1 cellular context compared by ENCODE assay signal in the genomic region with DNA sequence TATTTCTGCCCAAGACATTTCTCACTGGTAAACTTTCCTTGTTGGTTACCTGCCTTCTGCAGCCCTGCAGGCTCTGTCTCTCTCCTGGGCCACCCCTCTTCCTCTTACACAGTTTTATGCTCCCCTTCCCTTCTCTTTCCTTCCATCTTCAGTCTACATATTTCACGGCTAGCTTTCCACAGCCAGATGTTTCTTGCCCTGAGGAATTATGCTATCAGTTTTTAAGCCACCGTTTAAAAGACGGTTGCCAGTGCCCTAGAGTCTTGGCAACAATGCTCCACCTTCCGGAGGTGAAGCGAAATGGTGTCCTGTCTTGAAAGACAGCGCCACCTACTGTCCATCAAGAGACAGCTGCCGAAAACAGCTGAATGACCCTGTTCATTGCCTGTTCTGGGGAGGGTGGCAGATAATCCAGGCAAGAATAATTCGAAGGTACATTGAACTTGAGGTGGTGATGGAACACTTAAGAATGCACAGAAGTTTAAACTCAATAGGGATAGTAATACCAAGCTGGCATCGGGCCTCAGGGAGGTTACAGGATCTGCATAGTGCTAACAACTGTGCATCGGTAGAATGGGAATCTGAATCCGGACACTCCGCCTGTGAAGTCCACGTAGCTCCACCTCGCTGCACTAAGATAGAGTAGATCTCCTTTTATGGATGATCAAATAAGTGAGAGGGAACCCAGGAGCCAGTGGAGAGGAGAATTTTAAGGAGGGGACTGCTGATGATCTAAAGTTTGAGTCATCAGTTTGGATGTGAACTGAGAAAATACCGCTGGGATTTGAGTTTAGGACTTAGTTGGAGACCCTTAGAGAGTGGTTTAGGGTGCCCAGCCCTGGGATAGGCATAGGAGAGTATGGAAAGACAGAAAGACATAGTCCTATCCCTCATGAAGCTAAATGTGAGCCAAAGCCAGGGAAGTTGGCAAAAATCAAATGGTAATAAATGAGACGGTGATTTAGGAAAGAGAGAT.
TF ChIP-seq lines count a peak whose summit lies in the region.

No MANE protein-coding gene starts in this region.

TF ChIP-seq in HepG2, 621 proteins besides CTCF, POLR2A, EP300 and RAD21 (continued from another document and continues in another):
- TF ChIP-seq, protein P1, sequence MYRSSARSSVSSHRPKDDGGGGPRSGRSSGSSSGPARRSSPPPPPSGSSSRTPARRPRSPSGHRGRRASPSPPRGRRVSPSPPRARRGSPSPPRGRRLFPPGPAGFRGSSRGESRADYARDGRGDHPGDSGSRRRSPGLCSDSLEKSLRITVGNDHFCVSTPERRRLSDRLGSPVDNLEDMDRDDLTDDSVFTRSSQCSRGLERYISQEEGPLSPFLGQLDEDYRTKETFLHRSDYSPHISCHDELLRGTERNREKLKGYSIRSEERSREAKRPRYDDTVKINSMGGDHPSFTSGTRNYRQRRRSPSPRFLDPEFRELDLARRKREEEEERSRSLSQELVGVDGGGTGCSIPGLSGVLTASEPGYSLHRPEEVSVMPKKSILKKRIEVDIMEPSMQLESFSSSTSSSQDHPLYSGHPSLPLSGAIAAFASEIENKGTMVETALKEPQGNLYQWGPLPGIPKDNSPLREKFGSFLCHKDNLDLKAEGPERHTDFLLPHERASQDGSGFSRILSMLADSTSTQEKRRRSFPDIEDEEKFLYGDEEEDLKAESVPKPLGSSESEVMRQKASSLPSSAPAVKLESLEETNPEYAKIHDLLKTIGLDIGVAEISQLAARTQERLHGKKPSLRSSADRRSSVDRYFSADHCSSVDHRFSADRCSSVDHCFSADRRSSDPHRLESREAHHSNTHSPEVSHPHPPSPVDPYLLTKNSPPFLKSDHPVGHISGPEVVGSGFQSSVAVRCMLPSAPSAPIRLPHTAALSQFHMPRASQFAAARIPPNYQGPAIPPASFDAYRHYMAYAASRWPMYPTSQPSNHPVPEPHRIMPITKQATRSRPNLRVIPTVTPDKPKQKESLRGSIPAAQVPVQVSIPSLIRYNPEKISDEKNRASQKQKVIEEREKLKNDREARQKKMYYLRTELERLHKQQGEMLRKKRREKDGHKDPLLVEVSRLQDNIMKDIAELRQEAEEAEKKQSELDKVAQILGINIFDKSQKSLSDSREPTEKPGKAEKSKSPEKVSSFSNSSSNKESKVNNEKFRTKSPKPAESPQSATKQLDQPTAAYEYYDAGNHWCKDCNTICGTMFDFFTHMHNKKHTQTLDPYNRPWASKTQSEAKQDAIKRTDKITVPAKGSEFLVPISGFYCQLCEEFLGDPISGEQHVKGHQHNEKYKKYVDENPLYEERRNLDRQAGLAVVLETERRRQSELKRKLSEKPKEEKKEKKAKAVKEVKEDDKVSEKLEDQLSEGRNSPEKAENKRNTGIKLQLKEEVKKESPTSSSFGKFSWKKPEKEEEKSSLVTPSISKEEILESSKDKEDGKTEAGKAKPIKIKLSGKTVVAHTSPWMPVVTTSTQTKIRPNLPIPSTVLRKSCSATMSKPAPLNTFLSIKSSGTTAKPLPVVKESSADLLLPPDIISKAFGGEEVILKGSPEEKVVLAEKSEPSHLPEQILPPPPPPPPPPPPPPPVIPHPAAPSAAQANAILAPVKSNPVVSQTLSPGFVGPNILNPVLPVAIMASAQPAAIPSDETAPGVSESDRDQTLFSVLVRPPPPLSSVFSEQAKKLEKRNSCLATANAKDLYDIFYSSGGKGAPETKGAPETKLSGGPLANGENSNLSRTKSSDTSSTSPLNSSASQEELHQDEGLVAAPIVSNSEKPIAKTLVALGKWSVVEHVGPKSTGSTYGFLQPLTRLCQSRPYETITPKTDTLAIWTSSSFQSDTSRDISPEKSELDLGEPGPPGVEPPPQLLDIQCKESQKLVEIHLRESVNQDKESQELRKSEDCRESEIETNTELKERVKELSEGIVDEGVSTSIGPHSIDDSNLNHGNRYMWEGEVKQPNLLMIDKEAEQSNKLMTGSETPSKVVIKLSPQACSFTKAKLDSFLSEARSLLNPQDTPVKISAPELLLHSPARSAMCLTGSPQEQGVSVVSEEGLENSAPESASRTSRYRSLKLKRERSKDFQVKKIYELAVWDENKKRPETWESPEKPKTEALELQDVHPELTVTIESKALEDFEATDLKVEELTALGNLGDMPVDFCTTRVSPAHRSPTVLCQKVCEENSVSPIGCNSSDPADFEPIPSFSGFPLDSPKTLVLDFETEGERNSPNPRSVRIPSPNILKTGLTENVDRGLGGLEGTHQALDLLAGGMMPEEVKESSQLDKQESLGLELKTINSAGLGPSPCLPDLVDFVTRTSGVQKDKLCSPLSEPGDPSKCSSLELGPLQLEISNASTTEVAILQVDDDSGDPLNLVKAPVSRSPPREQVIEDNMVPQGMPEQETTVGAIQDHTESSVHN (CRISPR knock-in tag; IDR thresholded peaks at IDR 0.05): no peak
- TF ChIP-seq, protein P2, sequence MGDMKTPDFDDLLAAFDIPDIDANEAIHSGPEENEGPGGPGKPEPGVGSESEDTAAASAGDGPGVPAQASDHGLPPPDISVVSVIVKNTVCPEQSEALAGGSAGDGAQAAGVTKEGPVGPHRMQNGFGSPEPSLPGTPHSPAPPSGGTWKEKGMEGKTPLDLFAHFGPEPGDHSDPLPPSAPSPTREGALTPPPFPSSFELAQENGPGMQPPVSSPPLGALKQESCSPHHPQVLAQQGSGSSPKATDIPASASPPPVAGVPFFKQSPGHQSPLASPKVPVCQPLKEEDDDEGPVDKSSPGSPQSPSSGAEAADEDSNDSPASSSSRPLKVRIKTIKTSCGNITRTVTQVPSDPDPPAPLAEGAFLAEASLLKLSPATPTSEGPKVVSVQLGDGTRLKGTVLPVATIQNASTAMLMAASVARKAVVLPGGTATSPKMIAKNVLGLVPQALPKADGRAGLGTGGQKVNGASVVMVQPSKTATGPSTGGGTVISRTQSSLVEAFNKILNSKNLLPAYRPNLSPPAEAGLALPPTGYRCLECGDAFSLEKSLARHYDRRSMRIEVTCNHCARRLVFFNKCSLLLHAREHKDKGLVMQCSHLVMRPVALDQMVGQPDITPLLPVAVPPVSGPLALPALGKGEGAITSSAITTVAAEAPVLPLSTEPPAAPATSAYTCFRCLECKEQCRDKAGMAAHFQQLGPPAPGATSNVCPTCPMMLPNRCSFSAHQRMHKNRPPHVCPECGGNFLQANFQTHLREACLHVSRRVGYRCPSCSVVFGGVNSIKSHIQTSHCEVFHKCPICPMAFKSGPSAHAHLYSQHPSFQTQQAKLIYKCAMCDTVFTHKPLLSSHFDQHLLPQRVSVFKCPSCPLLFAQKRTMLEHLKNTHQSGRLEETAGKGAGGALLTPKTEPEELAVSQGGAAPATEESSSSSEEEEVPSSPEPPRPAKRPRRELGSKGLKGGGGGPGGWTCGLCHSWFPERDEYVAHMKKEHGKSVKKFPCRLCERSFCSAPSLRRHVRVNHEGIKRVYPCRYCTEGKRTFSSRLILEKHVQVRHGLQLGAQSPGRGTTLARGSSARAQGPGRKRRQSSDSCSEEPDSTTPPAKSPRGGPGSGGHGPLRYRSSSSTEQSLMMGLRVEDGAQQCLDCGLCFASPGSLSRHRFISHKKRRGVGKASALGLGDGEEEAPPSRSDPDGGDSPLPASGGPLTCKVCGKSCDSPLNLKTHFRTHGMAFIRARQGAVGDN (CRISPR knock-in tag; IDR thresholded peaks at IDR 0.05): no peak
- TF ChIP-seq CBX5 (CRISPR knock-in tag; IDR thresholded peaks at IDR 0.05; ENCODE audit: borderline replicate concordance) (peak; percentile 61; the same call in 1 of the 2 replicates), XBP1 (CRISPR knock-in tag; IDR thresholded peaks at IDR 0.05) (no peak), NFE2 (CRISPR knock-in tag; IDR thresholded peaks at IDR 0.05) (no peak), WIZ (CRISPR knock-in tag; IDR thresholded peaks at IDR 0.05) (no peak), ZNF816 (CRISPR knock-in tag; IDR thresholded peaks at IDR 0.05; ENCODE audit: borderline replicate concordance) (no peak), ZNF326 (CRISPR knock-in tag; IDR thresholded peaks at IDR 0.05; ENCODE audit: borderline replicate concordance) (no peak), ZNF451 (CRISPR knock-in tag; IDR thresholded peaks at IDR 0.05) (no peak), U2AF1 (optimal IDR thresholded peaks at IDR 0.05; ENCODE audit: low read depth, low read length) (no peak), ZNF354B (CRISPR knock-in tag; IDR thresholded peaks at IDR 0.05) (no peak), SNAI1 (CRISPR knock-in tag; IDR thresholded peaks at IDR 0.05; ENCODE audit: borderline replicate concordance) (no peak), KLF13 (CRISPR knock-in tag; IDR thresholded peaks at IDR 0.05) (no peak), ZNF251 (CRISPR knock-in tag; IDR thresholded peaks at IDR 0.05) (no peak), ZNF121 (CRISPR knock-in tag; IDR thresholded peaks at IDR 0.05) (no peak), ZFP36 (IDR thresholded peaks at IDR 0.05; ENCODE audit: borderline replicate concordance, low read depth, low read length, partially characterized antibody) (no peak), ZNF3 (CRISPR knock-in tag; IDR thresholded peaks at IDR 0.05) (no peak), ZNF766 (CRISPR knock-in tag; IDR thresholded peaks at IDR 0.05; ENCODE audit: borderline replicate concordance) (no peak), ZNF749 (CRISPR knock-in tag; IDR thresholded peaks at IDR 0.05; ENCODE audit: borderline replicate concordance) (no peak), ZNF296 (CRISPR knock-in tag; conservative IDR thresholded peaks at IDR 0.05) (no peak), ZNF850 (CRISPR knock-in tag; conservative IDR thresholded peaks at IDR 0.05) (no peak), DMAP1 (CRISPR knock-in tag; IDR thresholded peaks at IDR 0.05) (0 out of 2 replicates have a peak, but pooled peaks have one; percentile 26), ZNF724P (CRISPR knock-in tag; IDR thresholded peaks at IDR 0.05; ENCODE audit: borderline replicate concordance) (no peak), ZNF607 (CRISPR knock-in tag; IDR thresholded peaks at IDR 0.05; ENCODE audit: borderline replicate concordance) (peak; percentile 26; the same call in 1 of the 2 replicates), XRCC5 (optimal IDR thresholded peaks at IDR 0.05; ENCODE audit: low read length) (peak; percentile 95), ZFP1 (CRISPR knock-in tag; IDR thresholded peaks at IDR 0.05) (no peak), IKZF4 (CRISPR knock-in tag; IDR thresholded peaks at IDR 0.05; ENCODE audit: borderline replicate concordance, low read depth, not compliant biosample characterization) (no peak)
- TF ChIP-seq, protein P3, sequence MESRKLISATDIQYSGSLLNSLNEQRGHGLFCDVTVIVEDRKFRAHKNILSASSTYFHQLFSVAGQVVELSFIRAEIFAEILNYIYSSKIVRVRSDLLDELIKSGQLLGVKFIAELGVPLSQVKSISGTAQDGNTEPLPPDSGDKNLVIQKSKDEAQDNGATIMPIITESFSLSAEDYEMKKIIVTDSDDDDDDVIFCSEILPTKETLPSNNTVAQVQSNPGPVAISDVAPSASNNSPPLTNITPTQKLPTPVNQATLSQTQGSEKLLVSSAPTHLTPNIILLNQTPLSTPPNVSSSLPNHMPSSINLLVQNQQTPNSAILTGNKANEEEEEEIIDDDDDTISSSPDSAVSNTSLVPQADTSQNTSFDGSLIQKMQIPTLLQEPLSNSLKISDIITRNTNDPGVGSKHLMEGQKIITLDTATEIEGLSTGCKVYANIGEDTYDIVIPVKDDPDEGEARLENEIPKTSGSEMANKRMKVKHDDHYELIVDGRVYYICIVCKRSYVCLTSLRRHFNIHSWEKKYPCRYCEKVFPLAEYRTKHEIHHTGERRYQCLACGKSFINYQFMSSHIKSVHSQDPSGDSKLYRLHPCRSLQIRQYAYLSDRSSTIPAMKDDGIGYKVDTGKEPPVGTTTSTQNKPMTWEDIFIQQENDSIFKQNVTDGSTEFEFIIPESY (CRISPR knock-in tag; IDR thresholded peaks at IDR 0.05): peak; percentile 83
- TF ChIP-seq, protein P4, sequence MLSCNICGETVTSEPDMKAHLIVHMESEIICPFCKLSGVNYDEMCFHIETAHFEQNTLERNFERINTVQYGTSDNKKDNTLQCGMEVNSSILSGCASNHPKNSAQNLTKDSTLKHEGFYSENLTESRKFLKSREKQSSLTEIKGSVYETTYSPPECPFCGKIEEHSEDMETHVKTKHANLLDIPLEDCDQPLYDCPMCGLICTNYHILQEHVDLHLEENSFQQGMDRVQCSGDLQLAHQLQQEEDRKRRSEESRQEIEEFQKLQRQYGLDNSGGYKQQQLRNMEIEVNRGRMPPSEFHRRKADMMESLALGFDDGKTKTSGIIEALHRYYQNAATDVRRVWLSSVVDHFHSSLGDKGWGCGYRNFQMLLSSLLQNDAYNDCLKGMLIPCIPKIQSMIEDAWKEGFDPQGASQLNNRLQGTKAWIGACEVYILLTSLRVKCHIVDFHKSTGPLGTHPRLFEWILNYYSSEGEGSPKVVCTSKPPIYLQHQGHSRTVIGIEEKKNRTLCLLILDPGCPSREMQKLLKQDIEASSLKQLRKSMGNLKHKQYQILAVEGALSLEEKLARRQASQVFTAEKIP (CRISPR knock-in tag; IDR thresholded peaks at IDR 0.05; ENCODE audit: borderline replicate concordance): no peak
- TF ChIP-seq, protein P5, sequence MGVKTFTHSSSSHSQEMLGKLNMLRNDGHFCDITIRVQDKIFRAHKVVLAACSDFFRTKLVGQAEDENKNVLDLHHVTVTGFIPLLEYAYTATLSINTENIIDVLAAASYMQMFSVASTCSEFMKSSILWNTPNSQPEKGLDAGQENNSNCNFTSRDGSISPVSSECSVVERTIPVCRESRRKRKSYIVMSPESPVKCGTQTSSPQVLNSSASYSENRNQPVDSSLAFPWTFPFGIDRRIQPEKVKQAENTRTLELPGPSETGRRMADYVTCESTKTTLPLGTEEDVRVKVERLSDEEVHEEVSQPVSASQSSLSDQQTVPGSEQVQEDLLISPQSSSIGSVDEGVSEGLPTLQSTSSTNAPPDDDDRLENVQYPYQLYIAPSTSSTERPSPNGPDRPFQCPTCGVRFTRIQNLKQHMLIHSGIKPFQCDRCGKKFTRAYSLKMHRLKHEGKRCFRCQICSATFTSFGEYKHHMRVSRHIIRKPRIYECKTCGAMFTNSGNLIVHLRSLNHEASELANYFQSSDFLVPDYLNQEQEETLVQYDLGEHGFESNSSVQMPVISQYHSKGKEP (CRISPR knock-in tag; IDR thresholded peaks at IDR 0.05): no peak; the same call in 1 of the 2 replicates
- TF ChIP-seq, protein P6, sequence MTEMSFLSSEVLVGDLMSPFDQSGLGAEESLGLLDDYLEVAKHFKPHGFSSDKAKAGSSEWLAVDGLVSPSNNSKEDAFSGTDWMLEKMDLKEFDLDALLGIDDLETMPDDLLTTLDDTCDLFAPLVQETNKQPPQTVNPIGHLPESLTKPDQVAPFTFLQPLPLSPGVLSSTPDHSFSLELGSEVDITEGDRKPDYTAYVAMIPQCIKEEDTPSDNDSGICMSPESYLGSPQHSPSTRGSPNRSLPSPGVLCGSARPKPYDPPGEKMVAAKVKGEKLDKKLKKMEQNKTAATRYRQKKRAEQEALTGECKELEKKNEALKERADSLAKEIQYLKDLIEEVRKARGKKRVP (CRISPR knock-in tag; IDR thresholded peaks at IDR 0.05): peak in 1 of 2 experiments; percentile 49; a peak in 2 of 4 replicates
- TF ChIP-seq, protein P7, sequence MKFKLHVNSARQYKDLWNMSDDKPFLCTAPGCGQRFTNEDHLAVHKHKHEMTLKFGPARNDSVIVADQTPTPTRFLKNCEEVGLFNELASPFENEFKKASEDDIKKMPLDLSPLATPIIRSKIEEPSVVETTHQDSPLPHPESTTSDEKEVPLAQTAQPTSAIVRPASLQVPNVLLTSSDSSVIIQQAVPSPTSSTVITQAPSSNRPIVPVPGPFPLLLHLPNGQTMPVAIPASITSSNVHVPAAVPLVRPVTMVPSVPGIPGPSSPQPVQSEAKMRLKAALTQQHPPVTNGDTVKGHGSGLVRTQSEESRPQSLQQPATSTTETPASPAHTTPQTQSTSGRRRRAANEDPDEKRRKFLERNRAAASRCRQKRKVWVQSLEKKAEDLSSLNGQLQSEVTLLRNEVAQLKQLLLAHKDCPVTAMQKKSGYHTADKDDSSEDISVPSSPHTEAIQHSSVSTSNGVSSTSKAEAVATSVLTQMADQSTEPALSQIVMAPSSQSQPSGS (CRISPR knock-in tag; IDR thresholded peaks at IDR 0.05): peak; percentile 69; the same call in 1 of the 2 replicates
